Comparison of ENCODE assay signal across 10 cellular contexts in the genomic region with DNA sequence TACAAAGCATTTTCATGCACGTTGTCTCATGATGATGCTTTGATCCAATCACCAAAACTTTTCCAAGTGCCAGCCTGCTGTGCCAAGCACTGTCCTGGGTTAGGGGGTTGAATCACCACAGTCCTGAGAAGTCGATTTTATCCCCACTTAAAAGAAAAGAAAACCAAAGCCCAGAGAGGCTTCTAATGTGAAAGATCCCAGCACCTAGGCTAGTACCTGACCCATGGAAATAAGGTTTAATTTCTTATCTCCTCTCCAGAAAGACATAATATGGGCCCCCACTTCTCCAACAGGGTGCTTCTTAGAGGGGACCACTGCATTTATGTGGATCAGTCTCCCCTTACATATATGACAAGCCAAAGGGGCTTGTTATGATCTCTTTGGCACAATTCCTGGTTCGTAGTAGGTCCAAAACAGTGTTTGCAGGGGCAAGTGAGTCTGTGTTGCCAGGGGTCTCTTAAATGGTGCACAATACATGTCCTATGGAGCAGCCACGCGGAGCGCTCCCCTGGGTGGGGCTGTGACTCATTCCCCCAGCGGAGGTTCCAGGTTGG. TPM values are rescaled to one million over a fixed set of nuclear protein-coding genes. Genes with fewer than 3 reads are reported as not detected.
DNase-seq lines count a peak whose midpoint lies in the region; ATAC-seq and TF ChIP-seq lines count a peak whose summit lies in the region.
"Had no signal": no experiment of that assay in that cellular context is flagged by ENCODE, and none has a peak within 500 bp of the region (broad histone marks: within the 10 kb centered on the region; RNA-seq: fewer than 3 reads in every experiment).

No MANE protein-coding gene starts in this region.

- ATAC-seq in gastrocnemius medialis (no peak), HG02623 (IDR thresholded peaks at IDR 0.05; ENCODE audit: unreplicated experiment) (no peak), GM21737 (IDR thresholded peaks at IDR 0.05; ENCODE audit: unreplicated experiment) (no peak)

- H3K27me3 ChIP-seq in fibroblast of lung (ENCODE audit: control insufficient read depth, insufficient read depth, low read length) = no peaks in the 10 kb centered on the region
- no peaks in the 10 kb centered on the region for H3K27me3 ChIP-seq in gastrocnemius medialis

- H3K4me1 ChIP-seq in ES-I3 (ENCODE audit: insufficient read depth, low read length) (peaks cover 18% of the 10 kb centered on the region), fibroblast of lung (ENCODE audit: control insufficient read depth, extremely low read depth, insufficient read depth, low read length) (peaks cover 21% of the 10 kb centered on the region), gastrocnemius medialis (peaks cover 36 to 57% of the 10 kb centered on the region in 2 donors)

- no peak overlapping the region for H2AFZ ChIP-seq in fibroblast of lung (ENCODE audit: low read length)

- H3K4me3 ChIP-seq in SK-N-MC = peak overlapping the region; percentile 83
- H3K4me3 ChIP-seq in fibroblast of lung (replicated peaks in 1 of 4; ENCODE audit: control extremely low read depth in 1 of 4, insufficient read depth in 1 of 4, low read depth in 3 of 4, low read length in 4 of 4) = peak overlapping the region in 2 of 4 experiments; percentile 36 to 79
- H3K4me3 ChIP-seq in gastrocnemius medialis = peak overlapping the region in 3 of 4 donors; percentile 38 to 81 (median 60)

- no peak for DNase-seq in SK-N-MC (ENCODE audit: low read depth, low spot score)
- no peak for DNase-seq in fibroblast of lung (ENCODE audit: low read depth in 2 of 2)
- no peak for DNase-seq in gastrocnemius medialis
- DNase-seq in pons (ENCODE audit: low spot score) = no peak
- no peak for DNase-seq in GM19238 (ENCODE audit: insufficient read length, low spot score)

- peak overlapping the region; percentile 1 for H3K4me2 ChIP-seq in fibroblast of lung (ENCODE audit: extremely low read depth, insufficient read depth, low read length)

- intact Hi-C loops in gastrocnemius medialis (cut with DNase I; ENCODE audit: low total_unique reads) = loop anchor here (1.0 to 5.0 kb wide), 4 partner anchors 20 to 237 kb away; a partner anchor contains a TSS

- H3K36me3 ChIP-seq in ES-I3 (ENCODE audit: insufficient read depth, low read length) (no peaks in the 10 kb centered on the region), SK-N-MC (ENCODE audit: insufficient read depth, low read length) (no peaks in the 10 kb centered on the region), fibroblast of lung (ENCODE audit: control insufficient read depth, insufficient read depth, low read length) (no peaks in the 10 kb centered on the region), gastrocnemius medialis (no peaks in the 10 kb centered on the region)

- H3K9me3 ChIP-seq in ES-I3 (ENCODE audit: control insufficient read depth, insufficient read depth, low read length) (no peaks in the 10 kb centered on the region), SK-N-MC (ENCODE audit: low read depth, low read length) (no peaks in the 10 kb centered on the region), fibroblast of lung (ENCODE audit: control insufficient read depth, insufficient read depth, low read depth, low read length) (no peaks in the 10 kb centered on the region), gastrocnemius medialis (no peaks in the 10 kb centered on the region)

- no peak overlapping the region for H3K27ac ChIP-seq in SK-N-MC
- H3K27ac ChIP-seq in fibroblast of lung (ENCODE audit: insufficient read depth, low read length) = no peak overlapping the region
- peak overlapping the region; percentile 89 to 100 (median 96) for H3K27ac ChIP-seq in gastrocnemius medialis

- no peak for TF ChIP-seq POLR2A in gastrocnemius medialis (IDR thresholded peaks at IDR 0.05)

- in situ Hi-C loops in gastrocnemius medialis (cut with MboI; ENCODE audit: low sequenced_read_pairs in 4 of 4) = loop anchor here in 1 of 4 donors (25.0 kb wide), 1 partner anchor 140 kb away; a partner anchor contains a TSS

- TF ChIP-seq CTCF in fibroblast of lung (conservative IDR thresholded peaks at IDR 0.05 in 1 of 2, IDR thresholded peaks at IDR 0.05 in 1 of 2; ENCODE audit: low read depth in 1 of 2, low read length in 2 of 2) (no peak), gastrocnemius medialis (IDR thresholded peaks at IDR 0.05 in 4 of 5, conservative IDR thresholded peaks at IDR 0.05 in 1 of 5) (no peak)

- peaks cover 28% of the 10 kb centered on the region for H3K79me2 ChIP-seq in fibroblast of lung (ENCODE audit: control insufficient read depth, insufficient read depth, low read length)

- H3K9ac ChIP-seq in ES-I3 (ENCODE audit: low read depth, low read length) = peak overlapping the region; percentile 95
- peak overlapping the region; percentile 37 for H3K9ac ChIP-seq in SK-N-MC (ENCODE audit: insufficient read length)
- H3K9ac ChIP-seq in fibroblast of lung (ENCODE audit: insufficient read depth, low read length) = no peak overlapping the region

- no peaks in the 10 kb centered on the region for H4K20me1 ChIP-seq in fibroblast of lung (ENCODE audit: control insufficient read depth, extremely low read depth, insufficient read depth, low read length)

RNA-seq across cellular contexts. Expression of a gene that starts 1.9 kb away (rescaled TPM):
- total RNA-seq in fibroblast of lung (11.0 and 23.1 TPM in 2 replicates), gastrocnemius medialis (10 to 100 TPM; 17.1 to 35.6 (median 23.8) TPM)
- polyA plus RNA-seq in fibroblast of lung = 7.0 and 11.5 TPM in 2 replicates
- polyA plus RNA-seq in fibroblast of lung (2012) = 33.6 and 51.9 TPM in 2 replicates
- polyA minus RNA-seq in fibroblast of lung (ENCODE audit: low replicate concordance) = 38.0 and 48.2 TPM in 2 replicates

RNA-seq across cellular contexts. Expression of a gene that starts 28.5 kb away (rescaled TPM):
- total RNA-seq in fibroblast of lung (not detected in 2 replicates), gastrocnemius medialis (not detected)
- not detected in 2 replicates for polyA plus RNA-seq in fibroblast of lung
- 0.13 and 0.14 TPM in 2 replicates for polyA plus RNA-seq in fibroblast of lung (2012)
- polyA minus RNA-seq in fibroblast of lung (ENCODE audit: low replicate concordance) = 0.35 TPM in 1 of 2 replicates, not detected in the other
- total RNA-seq: dermis blood vessel endothelial cell, NCI-H460 had no signal

RNA-seq across cellular contexts. Expression of a gene that starts 43.9 kb away (rescaled TPM):
- total RNA-seq in fibroblast of lung (not detected in 2 replicates), gastrocnemius medialis (not detected)
- polyA plus RNA-seq in fibroblast of lung = not detected in 2 replicates
- polyA plus RNA-seq in fibroblast of lung (2012) = not detected in 2 replicates
- polyA minus RNA-seq in fibroblast of lung (ENCODE audit: low replicate concordance) = not detected in 2 replicates
- total RNA-seq: dermis blood vessel endothelial cell, NCI-H460 had no signal

RNA-seq across cellular contexts. Expression of a gene that starts 43.9 kb away (rescaled TPM):
- total RNA-seq in fibroblast of lung (not detected in 2 replicates), gastrocnemius medialis (not detected)
- not detected in 2 replicates for polyA plus RNA-seq in fibroblast of lung
- not detected in 2 replicates for polyA plus RNA-seq in fibroblast of lung (2012)
- polyA minus RNA-seq in fibroblast of lung (ENCODE audit: low replicate concordance) = not detected in 2 replicates
- total RNA-seq: dermis blood vessel endothelial cell had no signal

Comparison
In these comparisons a context has a peak if more than half of its experiments do, and no peak if none do; other contexts are left out.
1. H3K27ac ChIP-seq: peak in gastrocnemius medialis (4 of 4); none in SK-N-MC (single experiment) and fibroblast of lung (single experiment).